In the genomic region with DNA sequence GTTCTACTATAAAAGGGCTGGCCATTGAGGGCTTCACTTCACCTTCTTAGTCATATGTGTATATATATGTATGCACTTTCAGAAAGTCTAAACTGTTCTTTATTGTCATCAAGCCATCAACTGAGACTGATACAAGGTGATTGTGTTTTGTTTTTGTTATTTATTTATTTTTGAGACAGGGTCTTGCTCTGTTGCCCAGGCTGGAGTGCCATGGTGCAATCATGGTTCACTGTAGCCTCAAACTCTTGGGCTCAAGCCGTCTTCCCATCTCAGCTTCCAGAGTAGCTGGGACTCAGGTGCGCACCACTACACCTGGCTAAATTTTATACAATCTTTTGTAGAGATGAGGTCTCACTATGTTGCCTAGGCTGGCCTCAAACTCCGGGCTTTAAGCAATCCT, we compare ENCODE assay signal across 18 cellular contexts. TPM values are rescaled to one million over a fixed set of nuclear protein-coding genes. Genes with fewer than 3 reads are reported as not detected.
DNase-seq lines count a peak whose midpoint lies in the region; ATAC-seq, FAIRE-seq and TF ChIP-seq lines count a peak whose summit lies in the region.
"Had no signal": no experiment of that assay in that cellular context is flagged by ENCODE, and none has a peak within 500 bp of the region (broad histone marks: within the 10 kb centered on the region; RNA-seq: fewer than 3 reads in every experiment).

No MANE protein-coding gene starts in this region.

- no TSS peak for BruUV-seq in HepG2 (replicated peaks; lab: Mats Ljungman, UMichigan)

- H3K27ac ChIP-seq in HepG2 (ENCODE audit: extremely low read length, insufficient read depth, low read length) (no peak overlapping the region), right lobe of liver (no peak overlapping the region), thyroid gland (peak overlapping the region in 2 of 3 donors; percentile 81 to 92)

- no peak for TF ChIP-seq EP300 in HepG2 (IDR thresholded peaks at IDR 0.05; ENCODE audit: low read depth in 2 of 2, low read length in 2 of 2)
- no peak for TF ChIP-seq EP300 in HepG2 (CRISPR knock-in tag; IDR thresholded peaks at IDR 0.05; ENCODE audit: borderline replicate concordance)

- CTCF ChIA-PET in HepG2 (lab: Yijun Ruan, JAX; ENCODE audit: low intra/inter-chr PET ratio, low total read pairs): no interaction called here

- H3K27me3 ChIP-seq in HepG2 (ENCODE audit: control insufficient read depth in 1 of 2, insufficient read depth in 2 of 2, low read length in 2 of 2) (no peaks in the 10 kb centered on the region; a peak in 1 of 5 replicates), right lobe of liver (no peaks in the 10 kb centered on the region), thyroid gland (no peaks in the 10 kb centered on the region)

- WGBS in HepG2 (ENCODE audit: low lambda C conversion rate): 96% methylated on average over 3 of the region's 3 CpGs
- WGBS in right lobe of liver (ENCODE audit: insufficient coverage, low coverage, low lambda C conversion rate, missing lambda C conversion rate): 92% methylated on average over 2 of the region's 3 CpGs
- 97 to 100% methylated on average over 3 of the region's 3 CpGs for WGBS in thyroid gland, 2 donors

- no peak for FAIRE-seq in HepG2 (lab: Jason Lieb, UNC)
- FAIRE-seq: G401.6, GM12892, GM19239 had no signal

- POLR2A ChIA-PET in HepG2 (lab: Yijun Ruan, JAX): interaction anchor here (1.4 kb wide), 1 partner anchor 12 kb away, joined by 9 read pairs; no protein-coding TSS in a partner anchor

- no peak for TF ChIP-seq RAD21 in HepG2 (CRISPR knock-in tag; IDR thresholded peaks at IDR 0.05)

- no peak overlapping the region for H3K4me3 Mint-ChIP-seq in T-helper 17 cell
- H3K4me3 Mint-ChIP-seq in endothelial cell (ENCODE audit: unreplicated experiment): peak overlapping the region; percentile 47
- H3K4me3 Mint-ChIP-seq: CD4-positive, alpha-beta T cell had no signal

- no peak overlapping the region for H2AFZ ChIP-seq in HepG2 (ENCODE audit: low read length)

- no peak for TF ChIP-seq CTCF in HepG2 (CRISPR knock-in tag; IDR thresholded peaks at IDR 0.05)
- no peak for TF ChIP-seq CTCF in right lobe of liver (IDR thresholded peaks at IDR 0.05)
- no peak for TF ChIP-seq CTCF in endothelial cell (IDR thresholded peaks at IDR 0.05; ENCODE audit: unreplicated experiment)
- TF ChIP-seq CTCF in thyroid gland (IDR thresholded peaks at IDR 0.05): no peak

- peak overlapping the region; percentile 61 for H3K27ac Mint-ChIP-seq in T-helper 17 cell
- H3K27ac Mint-ChIP-seq in endothelial cell (ENCODE audit: unreplicated experiment): no peak overlapping the region
- H3K27ac Mint-ChIP-seq: CD4-positive, alpha-beta T cell had no signal

- DNase-seq in HepG2 (ENCODE audit: low spot score): no peak
- no peak for DNase-seq in right lobe of liver
- DNase-seq in T-helper 17 cell: no peak
- no peak for DNase-seq in endothelial cell (ENCODE audit: low spot score)
- no peak for DNase-seq in thyroid gland
- no peak for DNase-seq in T1000 (lab: John Stamatoyannopoulos, UW)
- no peak for DNase-seq in T-helper 2 cell
- DNase-seq: 8988T; AML-193; C1 segment of cervical spinal cord; CD4-positive, alpha-beta T cell; EL; HCEC 1CT; IMR-90 had no signal

- in situ Hi-C loops in HepG2 (cut with HindIII; ENCODE audit: extremely low pct_ligation_motif_present, low pct_unique_long_range_greater_than_20kb): no loop called here

- peaks cover 80% of the 10 kb centered on the region for H4K20me1 ChIP-seq in HepG2 (ENCODE audit: insufficient read depth, low read length)

- TF ChIP-seq POLR2A in HepG2 (IDR thresholded peaks at IDR 0.05; ENCODE audit: insufficient read depth in 1 of 2, low read depth in 2 of 2, low read length in 2 of 2) (no peak), right lobe of liver (IDR thresholded peaks at IDR 0.05) (no peak), thyroid gland (IDR thresholded peaks at IDR 0.05) (no peak)

- no peak overlapping the region for H3K9ac ChIP-seq in HepG2 (ENCODE audit: insufficient read depth, low read depth, low read length)

- H3K4me3 ChIP-seq in HepG2 (replicated peaks in 1 of 3; ENCODE audit: insufficient read depth in 1 of 3, low read depth in 2 of 3, low read length in 3 of 3) (no peak overlapping the region), right lobe of liver (no peak overlapping the region), thyroid gland (replicated peaks in 1 of 3) (no peak overlapping the region)

- no peaks in the 10 kb centered on the region for H3K27me3 Mint-ChIP-seq in T-helper 17 cell
- H3K27me3 Mint-ChIP-seq in endothelial cell (ENCODE audit: unreplicated experiment): peaks cover 3% of the 10 kb centered on the region
- H3K27me3 Mint-ChIP-seq: CD4-positive, alpha-beta T cell had no signal

- H3K36me3 ChIP-seq in HepG2 (replicated peaks in 1 of 2; ENCODE audit: control insufficient read depth in 1 of 2, insufficient read depth in 2 of 2, low read length in 2 of 2) (peaks cover 5 to 10% of the 10 kb centered on the region in 2 experiments), right lobe of liver (no peaks in the 10 kb centered on the region), thyroid gland (no peaks in the 10 kb centered on the region)

- H3K4me2 ChIP-seq in HepG2 (ENCODE audit: low read depth, low read length): no peak overlapping the region

- intact Hi-C loops in HepG2 (cut with micrococcal nuclease; ENCODE audit: unreplicated experiment) (no loop called here), right lobe of liver (cut with DNase I) (no loop called here), thyroid gland (cut with DNase I) (no loop called here)

- ATAC-seq in HepG2: no peak
- no peak for ATAC-seq in right lobe of liver
- ATAC-seq in T-helper 17 cell: no peak
- no peak for ATAC-seq in GM18907 (IDR thresholded peaks at IDR 0.05; ENCODE audit: unreplicated experiment)

- H3K9me3 ChIP-seq in HepG2 (ENCODE audit: low read length): no peaks in the 10 kb centered on the region
- no peaks in the 10 kb centered on the region for H3K9me3 ChIP-seq in right lobe of liver
- H3K9me3 ChIP-seq in T-helper 17 cell (ENCODE audit: control insufficient read depth, low read length, poor library complexity, severe bottlenecking): no peaks in the 10 kb centered on the region
- H3K9me3 ChIP-seq in thyroid gland: no peaks in the 10 kb centered on the region

- H3K9me3 Mint-ChIP-seq in endothelial cell (ENCODE audit: unreplicated experiment): no peaks in the 10 kb centered on the region
- H3K9me3 Mint-ChIP-seq: CD4-positive, alpha-beta T cell had no signal

- peaks cover 100% of the 10 kb centered on the region for H3K79me2 ChIP-seq in HepG2 (ENCODE audit: insufficient read depth, low read length)

- H3K4me1 Mint-ChIP-seq in T-helper 17 cell (peaks cover 30% of the 10 kb centered on the region), endothelial cell (ENCODE audit: unreplicated experiment) (peaks cover 63% of the 10 kb centered on the region)

- peaks cover 52% of the 10 kb centered on the region for H3K4me1 ChIP-seq in HepG2 (ENCODE audit: insufficient read depth, low read length)
- H3K4me1 ChIP-seq in right lobe of liver: peaks cover 0 to 15% (median 3%) of the 10 kb centered on the region in 4 donors
- H3K4me1 ChIP-seq in thyroid gland: peaks cover 64 to 69% of the 10 kb centered on the region in 2 donors

- H3K36me3 Mint-ChIP-seq in T-helper 17 cell (ENCODE audit: low read depth): peaks cover 2% of the 10 kb centered on the region
- peaks cover 19% of the 10 kb centered on the region for H3K36me3 Mint-ChIP-seq in endothelial cell (ENCODE audit: low read depth, unreplicated experiment)

RNA-seq across cellular contexts. Expression of a gene that starts 5.6 kb away (rescaled TPM):
- total RNA-seq in HepG2 (2016; rRNA removed; fragmentation: Illumina TruSeq; extraction: Trizol) (32.3 and 43.9 TPM in 2 replicates), right lobe of liver (10 to 100 TPM; 10.2 to 18.8 (median 11.1) TPM), T-helper 17 cell (10 to 100 TPM; 10.7 to 18.1 TPM), endothelial cell (ENCODE audit: unreplicated experiment) (115 TPM), thyroid gland (10 to 100 TPM; 47.4 to 94.5 (median 57.4) TPM)
- 46.2 and 52.2 TPM in 2 replicates for total RNA-seq in HepG2 (2016; cell fraction: cytosol; rRNA removed; fragmentation: Illumina TruSeq; extraction: Trizol; ENCODE audit: low read depth)
- total RNA-seq in HepG2 (2016; cell fraction: insoluble cytoplasmic fraction; rRNA removed; fragmentation: Illumina TruSeq; extraction: Trizol): 26.3 and 43.8 TPM in 2 replicates
- 73.9 and 84.0 TPM in 2 replicates for total RNA-seq in HepG2 (2016; cell fraction: membrane; rRNA removed; fragmentation: Illumina TruSeq; extraction: Trizol)
- 34.9 and 38.5 TPM in 2 replicates for total RNA-seq in HepG2 (2016; cell fraction: nucleus; rRNA removed; fragmentation: Illumina TruSeq; extraction: Trizol)
- 57.8 and 58.7 TPM in 2 replicates for polyA plus RNA-seq in HepG2 (2011; rRNA removed)
- polyA plus RNA-seq in HepG2 (2011; cell fraction: cytosol; rRNA removed): 49.3 and 50.7 TPM in 2 replicates
- polyA plus RNA-seq in HepG2 (2011; cell fraction: nucleus; rRNA removed): 53.8 and 60.6 TPM in 2 replicates
- 60.3 and 61.1 TPM in 2 replicates for polyA plus RNA-seq in HepG2 (2012)
- 58.2 and 74.1 TPM in 2 replicates for polyA plus RNA-seq in HepG2 (2016; cell fraction: cytosol; fragmentation: Illumina TruSeq; extraction: Trizol; ENCODE audit: low read depth)
- polyA plus RNA-seq in HepG2 (2016; cell fraction: insoluble cytoplasmic fraction; fragmentation: Illumina TruSeq; extraction: Trizol; ENCODE audit: low read depth): 57.0 and 68.2 TPM in 2 replicates
- 93.8 and 103 TPM in 2 replicates for polyA plus RNA-seq in HepG2 (2016; cell fraction: membrane; fragmentation: Illumina TruSeq; extraction: Trizol; ENCODE audit: low read depth)
- polyA plus RNA-seq in HepG2 (2016; cell fraction: nucleus; fragmentation: Illumina TruSeq; extraction: Trizol; ENCODE audit: insufficient read depth, low read depth): 95.3 and 97.7 TPM in 2 replicates
- 21.3 and 56.1 TPM in 2 replicates for polyA minus RNA-seq in HepG2 (2011; rRNA and poly(A)+ RNA removed; ENCODE audit: low replicate concordance)
- 36.5 and 37.9 TPM in 2 replicates for polyA minus RNA-seq in HepG2 (2011; cell fraction: cytosol; rRNA and poly(A)+ RNA removed)
- 56.4 and 57.4 TPM in 2 replicates for polyA minus RNA-seq in HepG2 (2011; cell fraction: nucleus; rRNA and poly(A)+ RNA removed)

RNA-seq across cellular contexts. Expression of a gene that starts 19.5 kb away (rescaled TPM):
- 59.6 and 65.2 TPM in 2 replicates for total RNA-seq in HepG2 (2016; rRNA removed; fragmentation: Illumina TruSeq; extraction: Trizol)
- 39.7 and 43.0 TPM in 2 replicates for total RNA-seq in HepG2 (2016; cell fraction: cytosol; rRNA removed; fragmentation: Illumina TruSeq; extraction: Trizol; ENCODE audit: low read depth)
- total RNA-seq in HepG2 (2016; cell fraction: insoluble cytoplasmic fraction; rRNA removed; fragmentation: Illumina TruSeq; extraction: Trizol): 53.3 and 75.1 TPM in 2 replicates
- total RNA-seq in HepG2 (2016; cell fraction: membrane; rRNA removed; fragmentation: Illumina TruSeq; extraction: Trizol): 30.0 and 33.1 TPM in 2 replicates
- 99.3 and 116 TPM in 2 replicates for total RNA-seq in HepG2 (2016; cell fraction: nucleus; rRNA removed; fragmentation: Illumina TruSeq; extraction: Trizol)
- 305 and 306 TPM in 2 replicates for polyA plus RNA-seq in HepG2 (2011; rRNA removed)
- polyA plus RNA-seq in HepG2 (2011; cell fraction: cytosol; rRNA removed): 138 and 145 TPM in 2 replicates
- 679 and 865 TPM in 2 replicates for polyA plus RNA-seq in HepG2 (2011; cell fraction: nucleus; rRNA removed)
- polyA plus RNA-seq in HepG2 (2012): 137 and 153 TPM in 2 replicates
- polyA plus RNA-seq in HepG2 (2016; cell fraction: cytosol; fragmentation: Illumina TruSeq; extraction: Trizol; ENCODE audit: low read depth): 19.6 and 23.0 TPM in 2 replicates
- polyA plus RNA-seq in HepG2 (2016; cell fraction: insoluble cytoplasmic fraction; fragmentation: Illumina TruSeq; extraction: Trizol; ENCODE audit: low read depth): 81.5 and 84.5 TPM in 2 replicates
- polyA plus RNA-seq in HepG2 (2016; cell fraction: membrane; fragmentation: Illumina TruSeq; extraction: Trizol; ENCODE audit: low read depth): 29.2 and 35.3 TPM in 2 replicates
- 510 and 518 TPM in 2 replicates for polyA plus RNA-seq in HepG2 (2016; cell fraction: nucleus; fragmentation: Illumina TruSeq; extraction: Trizol; ENCODE audit: insufficient read depth, low read depth)
- polyA minus RNA-seq in HepG2 (2011; rRNA and poly(A)+ RNA removed; ENCODE audit: low replicate concordance): 88.4 and 308 TPM in 2 replicates
- 73.9 and 99.1 TPM in 2 replicates for polyA minus RNA-seq in HepG2 (2011; cell fraction: cytosol; rRNA and poly(A)+ RNA removed)
- polyA minus RNA-seq in HepG2 (2011; cell fraction: nucleus; rRNA and poly(A)+ RNA removed): 316 and 324 TPM in 2 replicates
- 10 to 100 TPM; 23.2 to 69.5 (median 48.3) TPM for total RNA-seq in right lobe of liver
- 100 to 1,000 TPM in 1 of 2 donors, 10 to 100 TPM in 1; 90.2 to 112 TPM for total RNA-seq in T-helper 17 cell
- 107 TPM for total RNA-seq in endothelial cell (ENCODE audit: unreplicated experiment)
- 10 to 100 TPM; 40.2 to 55.8 (median 46.9) TPM for total RNA-seq in thyroid gland

Comparison
In these comparisons a context has a peak if more than half of its experiments do, and no peak if none do; other contexts are left out.
1. H3K27ac ChIP-seq: peak in thyroid gland (2 of 3); none in HepG2 (single experiment) and right lobe of liver (0 of 3).